12 cellular contexts compared by ENCODE assay signal in genomic region chr1:184379111-184379752, GRCh38. TPM values are rescaled to one million over a fixed set of nuclear protein-coding genes. Genes with fewer than 3 reads are reported as not detected.
DNase-seq lines count a peak whose midpoint lies in the region; ATAC-seq, FAIRE-seq and TF ChIP-seq lines count a peak whose summit lies in the region.
"Had no signal": no experiment of that assay in that cellular context is flagged by ENCODE, and none has a peak within 500 bp of the region (broad histone marks: within the 10 kb centered on the region; RNA-seq: fewer than 3 reads in every experiment).

No MANE protein-coding gene starts in this region.

- TF ChIP-seq RAD21 in GM12878 (IDR thresholded peaks at IDR 0.05; ENCODE audit: insufficient read depth, low read depth, low read length): no peak

- DNase-seq in NCI-H1092 (lab: John Stamatoyannopoulos, UW): peak; percentile 13
- DNase-seq in GM12878 (ENCODE audit: low read depth, low spot score): no peak
- DNase-seq in left colon: no peak
- no peak for DNase-seq in NCI-H2171 (lab: John Stamatoyannopoulos, UW)
- DNase-seq in activated CD4-positive, alpha-beta T cell treated with anti-CD3 and anti-CD28 coated beads for 48 hours: no peak
- no peak for DNase-seq in stimulated activated CD4-positive, alpha-beta T cell treated with anti-CD3 and anti-CD28 coated beads, Interleukin-1b, Interleukin-23, amount 100 ng/mL, for 48 hours
- DNase-seq in A172 (ENCODE audit: low spot score): no peak
- DNase-seq: activated CD4-positive, alpha-beta T cell treated with anti-CD3 and anti-CD28 coated beads, Interleukin-2, amount 50 U/mL, for 48 hours; activated naive CD4-positive, alpha-beta T cell treated with Interleukin-2 at 50 U/mL for 16 hours; colonic mucosa; sigmoid colon had no signal

- POLR2A ChIA-PET in GM12878 (lab: Charles Lee): no interaction called here

- H2AFZ ChIP-seq in GM12878 (ENCODE audit: control insufficient read depth, low read depth, low read length): no peak overlapping the region

- H3K4me1 ChIP-seq in DOHH2 (ENCODE audit: control insufficient read depth, low read length) (no peaks in the 10 kb centered on the region), GM12878 (ENCODE audit: control insufficient read depth, insufficient read depth, low read length) (no peaks in the 10 kb centered on the region)
- H3K4me1 ChIP-seq: colonic mucosa had no signal

- no TSS peak for BruUV-seq in GM12878 (replicated peaks; lab: Mats Ljungman, UMichigan)

- H4K20me1 ChIP-seq in DOHH2 (ENCODE audit: control insufficient read depth, insufficient read depth, low read depth, low read length): no peaks in the 10 kb centered on the region
- H4K20me1 ChIP-seq in GM12878 (ENCODE audit: control insufficient read depth, insufficient read depth): no peaks in the 10 kb centered on the region

- ATAC-seq in GM12878 (no peak), left colon (peak; percentile 47)

- WGBS in GM12878 (ENCODE audit: insufficient coverage, insufficient replicate concordance, low lambda C conversion rate, missing lambda C conversion rate): 32% methylated on average over 6 of the region's 6 CpGs

- H3K9ac ChIP-seq in GM12878 (ENCODE audit: control insufficient read depth, insufficient read depth, low read length): no peak overlapping the region

- H3K79me2 ChIP-seq in DOHH2 (ENCODE audit: control insufficient read depth, low read length) (no peaks in the 10 kb centered on the region), GM12878 (ENCODE audit: control insufficient read depth, insufficient read depth, low read length) (no peaks in the 10 kb centered on the region)

- SMC1A ChIA-PET in GM12878 (lab: Charles Lee; ENCODE audit: uncharacterized antibody, unreplicated experiment): interaction anchor here (1.4 kb wide), 1 partner anchor 283 kb away, joined by 4 read pairs; no protein-coding TSS in a partner anchor

- H3K4me3 ChIP-seq in DOHH2 (ENCODE audit: low read length) (no peak overlapping the region), GM12878 (no peak overlapping the region)
- H3K4me3 ChIP-seq: colonic mucosa, sigmoid colon had no signal

- H3K36me3 ChIP-seq in DOHH2 (ENCODE audit: control insufficient read depth, low read length) (no peaks in the 10 kb centered on the region), GM12878 (ENCODE audit: control insufficient read depth in 2 of 2, insufficient read depth in 2 of 2, low read length in 1 of 2) (no peaks in the 10 kb centered on the region)
- H3K36me3 ChIP-seq: colonic mucosa, sigmoid colon had no signal

- TF ChIP-seq POLR2A in GM12878 (IDR thresholded peaks at IDR 0.05; ENCODE audit: low read depth, low read length): no peak

- intact Hi-C loops in GM12878 (cut with micrococcal nuclease; ENCODE audit: unreplicated experiment): no loop called here
- intact Hi-C loops in left colon (cut with DNase I, micrococcal nuclease): no loop called here

- H3F3A ChIP-seq in DOHH2 (ENCODE audit: control insufficient read depth, insufficient read depth): no peaks in the 10 kb centered on the region

- no peak for TF ChIP-seq EP300 in GM12878 (IDR thresholded peaks at IDR 0.05; ENCODE audit: borderline replicate concordance in 1 of 2, control insufficient read depth in 1 of 2, low read depth in 2 of 2, low read length in 2 of 2)

- H3K27ac ChIP-seq in DOHH2 (ENCODE audit: low read depth, low read length) (no peak overlapping the region), GM12878 (ENCODE audit: control insufficient read depth, insufficient read depth) (no peak overlapping the region)
- H3K27ac ChIP-seq: colonic mucosa, sigmoid colon had no signal

- no peaks in the 10 kb centered on the region for H3K9me2 ChIP-seq in DOHH2 (replicated peaks; ENCODE audit: control insufficient read depth, low read length)

- H3K27me3 ChIP-seq in DOHH2 (ENCODE audit: control insufficient read depth, low read length) (peaks cover 11% of the 10 kb centered on the region; the same call in 1 of the 2 replicates), GM12878 (replicated peaks in 1 of 2; ENCODE audit: control insufficient read depth in 2 of 2, insufficient read depth in 2 of 2, low read length in 1 of 2) (peaks cover 0 to 2% of the 10 kb centered on the region in 2 experiments; a peak in 2 of 4 replicates)
- H3K27me3 ChIP-seq: colonic mucosa, sigmoid colon had no signal

- RAD21 ChIA-PET in GM12878 (lab: Charles Lee; ENCODE audit: unreplicated experiment): no interaction called here

- FAIRE-seq in GM12878 (lab: Jason Lieb, UNC): no peak

- in situ Hi-C loops in GM12878 (cut with MboI): no loop called here

- TF ChIP-seq CTCF in DOHH2 (IDR thresholded peaks at IDR 0.05; ENCODE audit: low read depth, low read length, poor library complexity, severe bottlenecking): peak; percentile 11
- TF ChIP-seq CTCF in GM12878 (IDR thresholded peaks at IDR 0.05 in 2 of 3, conservative IDR thresholded peaks at IDR 0.05 in 1 of 3; ENCODE audit: control insufficient read depth in 2 of 3, extremely low read depth in 1 of 3, insufficient read depth in 1 of 3, low read depth in 3 of 3, low read length in 3 of 3): 0 out of 6 replicates have a peak, but pooled peaks of 1 of the 3 experiments have one; percentile 2

- CTCF ChIA-PET in GM12878 (lab: Yijun Ruan, JAX): interaction anchor here (0.9 to 3.1 kb wide), 5 partner anchors 8 to 285 kb away, joined by 3 to 10 read pairs (median 3); partner anchors contain the start of gene C1orf21

- H3K9me3 ChIP-seq in DOHH2 (ENCODE audit: control insufficient read depth, insufficient read depth, low read length) (no peaks in the 10 kb centered on the region), GM12878 (replicated peaks; ENCODE audit: control insufficient read depth, insufficient read depth, low read length) (no peaks in the 10 kb centered on the region)
- H3K9me3 ChIP-seq: colonic mucosa, sigmoid colon had no signal

- H3K4me2 ChIP-seq in DOHH2 (ENCODE audit: low read length) (no peak overlapping the region), GM12878 (ENCODE audit: control insufficient read depth, insufficient read depth) (no peak overlapping the region)

TF ChIP-seq in GM12878, 131 proteins besides CTCF, POLR2A, EP300 and RAD21 (continues in another document):
- no peak for TF ChIP-seq CBFB (IDR thresholded peaks at IDR 0.05; ENCODE audit: low read depth)
- TF ChIP-seq SREBF2 (IDR thresholded peaks at IDR 0.05; ENCODE audit: low read length): no peak
- TF ChIP-seq MXI1 (IDR thresholded peaks at IDR 0.05; ENCODE audit: low read depth, low read length): no peak
- TF ChIP-seq SMC3 (IDR thresholded peaks at IDR 0.05; ENCODE audit: borderline replicate concordance, low read length): peak; percentile 7; the same call in 1 of the 2 replicates
- TF ChIP-seq E2F8 (IDR thresholded peaks at IDR 0.05; ENCODE audit: low read depth, partially characterized antibody): no peak

RNA-seq across cellular contexts. Expression of gene C1orf21, which starts 7.6 kb away (rescaled TPM):
- 1.0 and 2.2 TPM in 2 replicates for total RNA-seq in GM12878 (2013; cell fraction: nucleolus; rRNA removed)
- 0.05 and 0.17 TPM in 2 replicates for total RNA-seq in GM12878 (2014; rRNA removed)
- total RNA-seq in GM12878 (2014; rRNA removed; fragmentation: Illumina TruSeq; extraction: Trizol): 0.09 TPM in 2 replicates
- 0.03 and 0.05 TPM in 2 replicates for total RNA-seq in GM12878 (2021)
- polyA plus RNA-seq in GM12878 (2011; ENCODE audit: low read depth): 0.22 TPM
- 1.6 and 2.4 TPM in 2 replicates for polyA plus RNA-seq in GM12878 (2011; rRNA removed)
- polyA plus RNA-seq in GM12878 (2011; cell fraction: cytosol; rRNA removed): 0.27 and 0.43 TPM in 2 replicates
- polyA plus RNA-seq in GM12878 (2011; cell fraction: nucleus; rRNA removed): 0.16 and 0.24 TPM in 2 replicates
- 0.29 and 0.35 TPM in 2 replicates for polyA plus RNA-seq in GM12878 (2012)
- polyA plus RNA-seq in GM12878 (2014; fragmentation: Illumina TruSeq; extraction: Trizol): 0.28 TPM in 1 of 2 replicates, not detected in the other
- not detected for polyA plus RNA-seq in GM12878 (2014; fragmentation: Nextera tagmentation; extraction: Ambion mirVana)
- polyA plus RNA-seq in GM12878 (2014; rRNA removed): 0.01 and 0.03 TPM in 2 replicates
- polyA plus RNA-seq in GM12878 (2016; fragmentation: Nextera tagmentation; extraction: Ambion mirVana): under 1 TPM in 1 of 2 experiments, not detected in 1; 0.19 TPM
- polyA minus RNA-seq in GM12878 (2011; rRNA and poly(A)+ RNA removed): 0.21 and 0.29 TPM in 2 replicates
- not detected in 2 replicates for polyA minus RNA-seq in GM12878 (2011; cell fraction: cytosol; rRNA and poly(A)+ RNA removed)
- 0.19 and 0.60 TPM in 2 replicates for polyA minus RNA-seq in GM12878 (2011; cell fraction: nucleus; rRNA and poly(A)+ RNA removed)
- 100 to 1,000 TPM; 105 to 106 TPM for total RNA-seq in left colon
- total RNA-seq in A172 (2014; rRNA removed; shearing (Covaris generic)): 21.2 and 26.1 TPM in 2 replicates
